14 cellular contexts compared by ENCODE assay signal in the genomic region with DNA sequence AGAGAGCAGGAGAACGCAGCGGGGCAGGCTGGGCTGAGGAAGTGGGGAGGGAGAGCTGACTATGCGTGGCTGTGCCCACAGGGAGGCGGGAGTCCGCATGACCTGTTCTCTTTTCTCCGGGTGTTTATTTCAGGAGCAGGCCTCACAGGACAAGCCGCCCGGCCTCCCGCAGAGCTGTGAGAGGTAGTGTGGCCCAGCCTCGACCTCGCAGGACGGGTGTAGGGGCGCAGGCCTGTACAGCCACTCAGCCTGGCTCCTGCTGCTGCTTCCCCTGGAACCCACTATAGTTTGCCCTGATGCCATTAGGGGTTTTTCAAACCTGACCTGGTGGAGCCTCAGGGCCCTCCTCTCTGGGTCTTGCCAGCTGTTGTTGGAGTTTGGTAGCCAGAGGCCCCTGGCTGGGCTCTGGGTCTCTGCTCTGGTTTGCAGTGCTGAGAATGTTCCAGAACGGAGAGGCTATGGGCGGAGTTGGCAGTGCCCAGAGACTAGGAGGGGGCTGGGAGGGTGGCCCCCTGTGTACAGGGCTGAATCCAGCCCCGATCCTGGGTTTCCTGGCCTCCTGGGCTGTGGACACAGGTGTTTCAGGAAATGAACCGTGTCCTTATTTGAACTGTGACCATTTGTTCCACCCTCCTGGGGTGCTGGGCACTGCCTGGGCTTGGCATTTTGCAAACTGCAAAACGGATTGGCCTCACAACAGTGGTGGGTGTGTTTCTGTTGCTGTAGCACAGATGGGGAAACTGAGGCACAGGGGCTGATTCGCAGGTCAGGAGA.
DNase-seq lines count a peak whose midpoint lies in the region; ATAC-seq and TF ChIP-seq lines count a peak whose summit lies in the region.
"Had no signal": no experiment of that assay in that cellular context is flagged by ENCODE, and none has a peak within 500 bp of the region (broad histone marks: within the 10 kb centered on the region; RNA-seq: fewer than 3 reads in every experiment).

No MANE protein-coding gene starts in this region.

- 78% methylated on average over 19 of the region's 19 CpGs for WGBS in right cardiac atrium
- WGBS in spleen, 5 donors, result 85 to 93% (median 86%) methylated on average over 15 to 19 of the region's 19 CpGs

- H3K27me3 ChIP-seq in right cardiac atrium (ENCODE audit: control insufficient read depth, insufficient read depth) (no peaks in the 10 kb centered on the region), spleen (replicated peaks in 1 of 7) (peaks cover 0 to under 1% (median 0%) of the 10 kb centered on the region in 7 donors)
- H3K27me3 ChIP-seq: cardiac muscle cell had no signal

- H3K27me3 Mint-ChIP-seq in activated T-cell treated with anti-CD3 and anti-CD28 coated beads, Interleukin-2, amount 50 U/mL, for 72 hours (ENCODE audit: low read depth), result no peaks in the 10 kb centered on the region

- H3K4me1 ChIP-seq in right cardiac atrium (ENCODE audit: control insufficient read depth, insufficient read depth, low read length) (no peaks in the 10 kb centered on the region), spleen (peaks cover 0 to 2% (median under 1%) of the 10 kb centered on the region in 6 donors)

- H3K9me3 ChIP-seq in right cardiac atrium (ENCODE audit: control insufficient read depth, low read length) (no peaks in the 10 kb centered on the region), spleen (no peaks in the 10 kb centered on the region)

- H3K36me3 Mint-ChIP-seq in activated T-cell treated with anti-CD3 and anti-CD28 coated beads, Interleukin-2, amount 50 U/mL, for 72 hours (ENCODE audit: insufficient read depth in 2 of 2), result no peaks in the 10 kb centered on the region
- H3K36me3 Mint-ChIP-seq: naive thymus-derived CD8-positive, alpha-beta T cell had no signal

- no peak for TF ChIP-seq POLR2A in spleen (IDR thresholded peaks at IDR 0.05)
- TF ChIP-seq POLR2A in GM18505 (IDR thresholded peaks at IDR 0.05; ENCODE audit: borderline replicate concordance, extremely low read depth, insufficient read depth, insufficient read length), result no peak

- no peak for TF ChIP-seq CTCF in spleen (IDR thresholded peaks at IDR 0.05 in 8 of 11, conservative IDR thresholded peaks at IDR 0.05 in 3 of 11)

- peaks cover 0 to 2% (median 0%) of the 10 kb centered on the region in 6 donors for H3K36me3 ChIP-seq in spleen

- no peak overlapping the region for H3K4me3 Mint-ChIP-seq in activated T-cell treated with anti-CD3 and anti-CD28 coated beads, Interleukin-2, amount 50 U/mL, for 72 hours

- H3K9me3 Mint-ChIP-seq in activated T-cell treated with anti-CD3 and anti-CD28 coated beads, Interleukin-2, amount 50 U/mL, for 72 hours, result no peaks in the 10 kb centered on the region
- H3K9me3 Mint-ChIP-seq: naive thymus-derived CD8-positive, alpha-beta T cell had no signal

- H3K4me3 ChIP-seq in right cardiac atrium (ENCODE audit: low read length), result no peak overlapping the region
- no peak overlapping the region for H3K4me3 ChIP-seq in spleen
- H3K4me3 ChIP-seq: cardiac muscle cell, K562 had no signal

- DNase-seq in activated T-cell treated with anti-CD3 and anti-CD28 coated beads, Interleukin-2, amount 50 U/mL, for 1 hour, result peak; percentile 14
- DNase-seq in activated T-cell treated with anti-CD3 and anti-CD28 coated beads, Interleukin-2, amount 50 U/mL, for 72 hours, result no peak
- DNase-seq in NCI-H510A (lab: John Stamatoyannopoulos, UW), result peak; percentile 9
- peak in 2 of 3 donors; percentile 53 to 57 for DNase-seq in right cardiac atrium
- peak; percentile 53 for DNase-seq in spleen
- DNase-seq in pons (ENCODE audit: low spot score), result no peak
- DNase-seq in NCI-H345 treated with DMSO at 0.1 percent for 48 hours (lab: John Stamatoyannopoulos, UW; ENCODE audit: unreplicated experiment), result no peak
- DNase-seq: NCI-H2171, RPMI8226 had no signal

- intact Hi-C loops in right cardiac atrium (cut with DNase I), result no loop called here
- intact Hi-C loops in spleen (cut with DNase I; ENCODE audit: low total_unique reads), result no loop called here

- H3K27ac Mint-ChIP-seq in activated T-cell treated with anti-CD3 and anti-CD28 coated beads, Interleukin-2, amount 50 U/mL, for 72 hours, result no peak overlapping the region
- H3K27ac Mint-ChIP-seq: naive thymus-derived CD8-positive, alpha-beta T cell had no signal

- H3K4me1 Mint-ChIP-seq in activated T-cell treated with anti-CD3 and anti-CD28 coated beads, Interleukin-2, amount 50 U/mL, for 72 hours (ENCODE audit: low read depth), result peaks cover 3% of the 10 kb centered on the region

- H3K27ac ChIP-seq in right cardiac atrium (ENCODE audit: low read length), result no peak overlapping the region
- no peak overlapping the region for H3K27ac ChIP-seq in spleen
- H3K27ac ChIP-seq: cardiac muscle cell had no signal

- ATAC-seq in activated T-cell treated with anti-CD3 and anti-CD28 coated beads, Interleukin-2, amount 50 U/mL, for 72 hours (replicated peaks in 1 of 2), result no peak
- ATAC-seq in right cardiac atrium, result peak in 1 of 2 donors; percentile 18
- no peak for ATAC-seq in GM18505 (IDR thresholded peaks at IDR 0.05; ENCODE audit: unreplicated experiment)
- ATAC-seq: esophagus mucosa; K562; naive thymus-derived CD8-positive, alpha-beta T cell had no signal

Comparison
In these comparisons a context has a peak if more than half of its experiments do, and no peak if none do; other contexts are left out.
1. DNase-seq: peak in activated T-cell treated with anti-CD3 and anti-CD28 coated beads, Interleukin-2, amount 50 U/mL, for 1 hour (single experiment), NCI-H510A (single experiment), right cardiac atrium (2 of 3) and spleen (single experiment); none in activated T-cell treated with anti-CD3 and anti-CD28 coated beads, Interleukin-2, amount 50 U/mL, for 72 hours (0 of 2), pons (single experiment) and NCI-H345 treated with DMSO at 0.1 percent for 48 hours (single experiment).